ENCODE assay signal across 6 cellular contexts in the genomic region with DNA sequence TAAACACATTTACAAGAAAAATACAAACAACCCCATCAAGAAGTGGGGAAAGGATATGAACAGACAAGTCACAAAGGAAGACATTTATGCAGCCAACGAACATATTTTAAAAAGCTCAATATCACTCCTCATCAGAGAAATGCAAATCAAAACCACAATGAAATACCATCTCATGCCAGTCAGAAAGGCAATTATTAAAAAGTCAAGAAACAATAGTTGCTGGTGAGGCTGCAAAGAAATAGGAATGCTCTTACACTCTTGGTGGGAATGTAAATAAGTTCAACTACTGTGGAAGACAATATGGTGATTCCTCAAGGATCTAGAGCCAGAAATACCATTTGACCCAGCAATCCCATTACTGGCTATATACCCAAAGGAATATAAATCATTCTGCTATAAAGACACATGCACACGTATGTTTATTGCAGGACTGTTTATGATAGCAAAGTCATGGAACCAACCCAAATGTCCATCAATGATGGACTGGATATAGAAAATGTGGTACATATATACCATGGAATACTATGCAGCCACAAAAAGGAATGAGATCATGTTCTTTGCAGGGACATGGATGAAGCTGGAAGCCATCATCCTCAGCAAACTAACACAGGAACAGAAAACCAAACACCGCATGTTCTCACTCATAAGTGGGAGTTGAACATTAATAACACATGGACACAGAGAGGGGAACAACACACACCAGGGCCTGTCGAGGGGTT. TPM values are rescaled to one million over a fixed set of nuclear protein-coding genes. Genes with fewer than 3 reads are reported as not detected.
"Had no signal": no experiment of that assay in that cellular context is flagged by ENCODE, and none has a peak within 500 bp of the region (broad histone marks: within the 10 kb centered on the region; RNA-seq: fewer than 3 reads in every experiment).

No MANE protein-coding gene starts in this region.

RNA-seq across cellular contexts. Expression of a gene that starts 15.9 kb away (rescaled TPM):
- total RNA-seq: osteoblast, osteocyte, posterior vena cava, pulmonary artery endothelial cell, sigmoid colon had no signal
- polyA plus RNA-seq: neural cell had no signal
